Comparison of ENCODE assay signal across 8 cellular contexts in genomic region chr11:73375830-73376167, GRCh38. TPM values are rescaled to one million over a fixed set of nuclear protein-coding genes. Genes with fewer than 3 reads are reported as not detected.
DNase-seq lines count a peak whose midpoint lies in the region; ATAC-seq and TF ChIP-seq lines count a peak whose summit lies in the region.

No MANE protein-coding gene starts in this region.

- DNase-seq in RWPE1 (ENCODE audit: low spot score) (no peak), epithelial cell of esophagus (ENCODE audit: low read depth) (no peak), prostate gland (ENCODE audit: low spot score) (no peak), activated gamma-delta T cell (lab: John Stamatoyannopoulos, UW) (no peak), NCI-H748 treated with DMSO at 0.1 percent for 48 hours (lab: John Stamatoyannopoulos, UW) (no peak)

- H3K9me3 ChIP-seq in prostate gland = no peaks in the 10 kb centered on the region

- no peak for TF ChIP-seq POLR2A in prostate gland (IDR thresholded peaks at IDR 0.05)

- WGBS in prostate gland = 46% methylated on average over 7 of the region's 7 CpGs

- no peaks in the 10 kb centered on the region for H3K27me3 ChIP-seq in prostate gland (replicated peaks; ENCODE audit: insufficient read depth)

- TF ChIP-seq CTCF in GM12875 (IDR thresholded peaks at IDR 0.05; ENCODE audit: borderline replicate concordance, insufficient read depth, low read depth, low read length) (no peak), RWPE1 (conservative IDR thresholded peaks at IDR 0.05; ENCODE audit: low read depth) (no peak), epithelial cell of esophagus (IDR thresholded peaks at IDR 0.05; ENCODE audit: insufficient read depth, low read depth, low read length, missing control alignments) (no peak), prostate gland (IDR thresholded peaks at IDR 0.05) (no peak)

- POLR2A ChIA-PET in RWPE1 (lab: Yijun Ruan, JAX; ENCODE audit: low non-redundant PET) = no interaction called here

- ATAC-seq in GM21360 (IDR thresholded peaks at IDR 0.05; ENCODE audit: unreplicated experiment) (no peak), HG03521 (IDR thresholded peaks at IDR 0.05; ENCODE audit: unreplicated experiment) (no peak)

- H3K27ac ChIP-seq in RWPE1 (peak overlapping the region; percentile 93), prostate gland (peak overlapping the region; percentile 62 to 77)

- peak overlapping the region; percentile 3 for H3K4me3 ChIP-seq in GM12875 (ENCODE audit: low read depth, low read length)
- peak overlapping the region; percentile 24 for H3K4me3 ChIP-seq in epithelial cell of esophagus (ENCODE audit: low read length)
- H3K4me3 ChIP-seq in prostate gland = no peak overlapping the region

- peaks cover 9% of the 10 kb centered on the region for H3K4me1 ChIP-seq in prostate gland (replicated peaks)

- CTCF ChIA-PET in RWPE1 (lab: Yijun Ruan, JAX) = interaction anchor here (0.5 to 1.5 kb wide), 4 partner anchors 10 to 286 kb away, joined by 3 to 6 read pairs (median 4); no protein-coding TSS in a partner anchor

- intact Hi-C loops in prostate gland (cut with DNase I) = loop anchor here (5.0 kb wide), 1 partner anchor 78 kb away; no protein-coding TSS in a partner anchor

- H3K36me3 ChIP-seq in prostate gland = no peaks in the 10 kb centered on the region

RNA-seq across cellular contexts. Expression of gene RELT, which starts 0.4 kb away (rescaled TPM):
- total RNA-seq in prostate gland = 10 to 100 TPM in 1 of 2 donors, under 1 TPM in 1; 0.96 to 10.3 TPM

Comparison
In these comparisons a context has a peak if more than half of its experiments do, and no peak if none do; other contexts are left out.
1. H3K4me3 ChIP-seq: peak in GM12875 (single experiment) and epithelial cell of esophagus (single experiment); none in prostate gland (0 of 2).